ENCODE assay signal across 8 cellular contexts in genomic region chr3:185253645-185254410, GRCh38. TPM values are rescaled to one million over a fixed set of nuclear protein-coding genes. Genes with fewer than 3 reads are reported as not detected.
DNase-seq lines count a peak whose midpoint lies in the region; ATAC-seq and TF ChIP-seq lines count a peak whose summit lies in the region.

TSS of gene EHHADH (minus strand) at chr3:185254049. CDS start at chr3:185254022, 27 bp downstream.

- POLR2A ChIA-PET in activated CD8-positive, alpha-beta T cell treated with anti-CD3 and anti-CD28 coated beads for 36 hours (lab: Charles Lee) = no interaction called here

- H3K4me1 Mint-ChIP-seq in activated CD8-positive, alpha-beta T cell treated with anti-CD3 and anti-CD28 coated beads for 36 hours (ENCODE audit: low read depth) = no peaks in the 10 kb centered on the region
- H3K4me1 Mint-ChIP-seq in effector memory CD8-positive, alpha-beta T cell (ENCODE audit: low read depth in 2 of 2) = no peaks in the 10 kb centered on the region
- peaks cover 3% of the 10 kb centered on the region for H3K4me1 Mint-ChIP-seq in memory B cell

- intact Hi-C loops in activated CD8-positive, alpha-beta T cell treated with anti-CD3 and anti-CD28 coated beads for 36 hours (cut with micrococcal nuclease) = no loop called here

- TF ChIP-seq CTCF in activated CD8-positive, alpha-beta T cell treated with anti-CD3 and anti-CD28 coated beads for 36 hours (IDR thresholded peaks at IDR 0.05) = no peak

- ATAC-seq in HG02763 (IDR thresholded peaks at IDR 0.05; ENCODE audit: unreplicated experiment) = peak; percentile 56
- ATAC-seq in activated CD8-positive, alpha-beta T cell treated with anti-CD3 and anti-CD28 coated beads for 36 hours = peak; percentile 93
- ATAC-seq in effector memory CD8-positive, alpha-beta T cell (replicated peaks) = peak; percentile 95
- peak; percentile 86 for ATAC-seq in memory B cell (ENCODE audit: low read depth)

- no peaks in the 10 kb centered on the region for H3K36me3 Mint-ChIP-seq in activated CD8-positive, alpha-beta T cell treated with anti-CD3 and anti-CD28 coated beads for 36 hours (ENCODE audit: low read depth)
- no peaks in the 10 kb centered on the region for H3K36me3 Mint-ChIP-seq in effector memory CD8-positive, alpha-beta T cell (ENCODE audit: insufficient read depth)
- H3K36me3 Mint-ChIP-seq in memory B cell = peaks cover 12% of the 10 kb centered on the region

- peak within 1 kb of the TSS; percentile 74 for H3K4me3 Mint-ChIP-seq in activated CD8-positive, alpha-beta T cell treated with anti-CD3 and anti-CD28 coated beads for 36 hours
- peak within 1 kb of the TSS; percentile 84 for H3K4me3 Mint-ChIP-seq in effector memory CD8-positive, alpha-beta T cell
- H3K4me3 Mint-ChIP-seq in memory B cell = peak within 1 kb of the TSS; percentile 81

- H3K27me3 Mint-ChIP-seq in activated CD8-positive, alpha-beta T cell treated with anti-CD3 and anti-CD28 coated beads for 36 hours = peaks cover 6% of the 10 kb centered on the region
- peaks cover 0 to 26% of the 10 kb centered on the region in 2 donors for H3K27me3 Mint-ChIP-seq in effector memory CD8-positive, alpha-beta T cell
- H3K27me3 Mint-ChIP-seq in memory B cell = peaks cover 12% of the 10 kb centered on the region

- CTCF ChIA-PET in activated CD8-positive, alpha-beta T cell treated with anti-CD3 and anti-CD28 coated beads for 36 hours (lab: Charles Lee) = interaction anchor here (1.2 kb wide), 1 partner anchor 26 kb away, joined by 4 read pairs; no protein-coding TSS in a partner anchor

- peaks cover 12% of the 10 kb centered on the region for H3K9me3 Mint-ChIP-seq in activated CD8-positive, alpha-beta T cell treated with anti-CD3 and anti-CD28 coated beads for 36 hours
- peaks cover 0 to 4% of the 10 kb centered on the region in 2 donors for H3K9me3 Mint-ChIP-seq in effector memory CD8-positive, alpha-beta T cell
- H3K9me3 Mint-ChIP-seq in memory B cell = peaks cover 10% of the 10 kb centered on the region

- no peak within 1 kb of the TSS for H3K27ac Mint-ChIP-seq in activated CD8-positive, alpha-beta T cell treated with anti-CD3 and anti-CD28 coated beads for 36 hours
- H3K27ac Mint-ChIP-seq in effector memory CD8-positive, alpha-beta T cell = peak within 1 kb of the TSS; percentile 81 to 86
- no peak within 1 kb of the TSS for H3K27ac Mint-ChIP-seq in memory B cell

- DNase-seq in GM04503 (ENCODE audit: low read depth) (peak; percentile 25), NCI-H510A (lab: John Stamatoyannopoulos, UW) (peak; percentile 60), memory B cell (ENCODE audit: low spot score in 2 of 2) (peak; percentile 15 to 42), cerebellar cortex (ENCODE audit: low spot score) (no peak)
- peak; percentile 64 for DNase-seq in activated CD8-positive, alpha-beta T cell treated with anti-CD3 and anti-CD28 coated beads for 36 hours
- DNase-seq in effector memory CD8-positive, alpha-beta T cell = peak; percentile 16 to 29 (median 23)
- peak; percentile 16 for DNase-seq in stimulated activated CD8-positive, alpha-beta memory T cell treated with anti-CD3 and anti-CD28 coated beads, Interleukin-12 subunit alpha, Interleukin-12 subunit beta, amount 100 ng/mL, for 24 hours (ENCODE audit: extremely low read depth)

RNA-seq across cellular contexts. Expression of gene EHHADH, which starts in this region (rescaled TPM):
- total RNA-seq in activated CD8-positive, alpha-beta T cell treated with anti-CD3 and anti-CD28 coated beads for 36 hours = 1 to 10 TPM; 4.0 to 5.0 TPM

Comparison
In these comparisons a context has a peak if more than half of its experiments do, and no peak if none do; other contexts are left out.
1. H3K27ac Mint-ChIP-seq: peak in effector memory CD8-positive, alpha-beta T cell (2 of 2); none in activated CD8-positive, alpha-beta T cell treated with anti-CD3 and anti-CD28 coated beads for 36 hours (single experiment) and memory B cell (single experiment).
2. Peak in every context shown above with its lines, with median percentiles within 50 percentile points of each other: ATAC-seq and H3K4me3 Mint-ChIP-seq.